ENCODE assay signal across 9 cellular contexts in the genomic region with DNA sequence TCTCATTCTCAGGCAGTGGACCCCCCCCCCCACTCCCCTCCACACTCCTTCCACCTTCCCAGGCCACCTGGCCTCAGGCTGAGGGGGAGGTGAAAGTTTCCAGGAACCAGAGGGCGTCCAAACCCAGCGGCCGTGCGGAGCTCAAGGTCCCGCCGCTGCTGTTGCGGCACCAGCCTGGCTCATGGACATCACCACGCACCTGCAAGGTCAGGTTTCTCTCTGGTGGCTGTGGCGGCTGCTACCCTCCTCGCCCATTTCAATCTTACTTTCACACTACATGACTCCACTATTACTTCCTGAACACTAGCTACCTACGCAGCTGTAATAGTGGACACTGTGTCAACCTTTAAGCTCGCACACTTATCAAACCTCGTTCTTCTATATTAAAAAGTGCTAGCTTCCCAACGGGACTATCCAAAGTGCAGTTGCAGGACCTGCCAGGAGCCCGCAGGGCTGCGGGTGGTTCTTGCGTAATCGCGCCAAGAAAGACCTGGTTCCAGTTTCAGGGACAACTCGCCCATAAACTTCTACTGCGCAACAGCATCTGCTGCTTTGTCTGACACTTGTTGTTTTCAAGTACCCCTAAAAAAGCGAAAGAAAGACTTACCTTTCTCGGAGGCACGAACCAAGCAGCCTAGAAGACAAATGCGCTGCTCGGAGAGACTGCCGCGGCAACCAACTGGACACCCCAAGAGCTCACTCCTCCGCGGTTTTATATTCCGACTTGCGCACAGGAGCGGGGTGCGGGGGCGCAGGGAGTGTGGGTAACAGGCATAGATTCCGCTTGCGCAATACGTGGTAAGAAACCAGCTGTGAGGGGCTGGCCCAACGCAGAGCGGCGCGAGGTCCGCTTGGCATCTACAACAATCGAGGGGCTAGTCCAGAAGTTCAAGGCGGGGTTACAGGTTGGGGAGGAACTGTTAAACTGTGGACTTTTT. TPM values are rescaled to one million over a fixed set of nuclear protein-coding genes. Genes with fewer than 3 reads are reported as not detected.
DNase-seq lines count a peak whose midpoint lies in the region; ATAC-seq, FAIRE-seq and TF ChIP-seq lines count a peak whose summit lies in the region.
"Had no signal": no experiment of that assay in that cellular context is flagged by ENCODE, and none has a peak within 500 bp of the region (broad histone marks: within the 10 kb centered on the region; RNA-seq: fewer than 3 reads in every experiment).

A gene with protein sequence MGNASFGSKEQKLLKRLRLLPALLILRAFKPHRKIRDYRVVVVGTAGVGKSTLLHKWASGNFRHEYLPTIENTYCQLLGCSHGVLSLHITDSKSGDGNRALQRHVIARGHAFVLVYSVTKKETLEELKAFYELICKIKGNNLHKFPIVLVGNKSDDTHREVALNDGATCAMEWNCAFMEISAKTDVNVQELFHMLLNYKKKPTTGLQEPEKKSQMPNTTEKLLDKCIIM (minus strand): TSS at position 687 of the 938 bp plus-strand sequence. CDS start 3,330 bp downstream, outside the sequence.

- H3K27me3 ChIP-seq in endothelial cell of umbilical vein (ENCODE audit: control insufficient read depth in 2 of 2, insufficient read depth in 2 of 2, low read length in 2 of 2) (no peaks in the 10 kb centered on the region), mucosa of rectum (ENCODE audit: control insufficient read depth in 2 of 2, insufficient read depth in 2 of 2, low read length in 2 of 2) (no peaks in the 10 kb centered on the region), aorta (ENCODE audit: control insufficient read depth in 1 of 2, insufficient read depth in 2 of 2, low read length in 1 of 2) (no peaks in the 10 kb centered on the region)

- H3K36me3 ChIP-seq in endothelial cell of umbilical vein (ENCODE audit: control insufficient read depth in 2 of 2, extremely low read depth in 1 of 2, insufficient read depth in 2 of 2, low read length in 2 of 2), result no peaks in the 10 kb centered on the region
- no peaks in the 10 kb centered on the region for H3K36me3 ChIP-seq in mucosa of rectum (ENCODE audit: control insufficient read depth in 2 of 2, insufficient read depth in 2 of 2, low read length in 2 of 2)
- H3K36me3 ChIP-seq in aorta (ENCODE audit: control insufficient read depth in 1 of 2, insufficient read depth in 2 of 2, low read length in 1 of 2), result peaks cover 0 to 2% of the 10 kb centered on the region in 2 donors

- no peaks in the 10 kb centered on the region for H3K79me2 ChIP-seq in endothelial cell of umbilical vein (ENCODE audit: control insufficient read depth, insufficient read depth, low read length)

- TF ChIP-seq POLR2A in endothelial cell of umbilical vein (IDR thresholded peaks at IDR 0.05; ENCODE audit: low read depth, low read length), result no peak

- dilution Hi-C loops in endothelial cell of umbilical vein (cut with MboI; ENCODE audit: extremely low pct_ligation_motif_present, low sequenced_read_pairs), result no loop called here

- peak within 1 kb of the TSS; percentile 41 for H3K9ac ChIP-seq in endothelial cell of umbilical vein (replicated peaks; ENCODE audit: extremely low read depth, insufficient read depth, low read length)
- no peak within 1 kb of the TSS for H3K9ac ChIP-seq in mucosa of rectum (ENCODE audit: low read depth in 1 of 2, low read length in 2 of 2)

- peaks cover 3% of the 10 kb centered on the region for H3K4me1 Mint-ChIP-seq in activated CD4-positive, alpha-beta T cell treated with anti-CD3 and anti-CD28 coated beads for 36 hours

- ATAC-seq in activated CD4-positive, alpha-beta T cell treated with anti-CD3 and anti-CD28 coated beads for 36 hours, result no peak
- peak; percentile 68 for ATAC-seq in aorta (ENCODE audit: low FRiP score)

- no TSS peak for BruUV-seq in endothelial cell of umbilical vein (replicated peaks; lab: Mats Ljungman, UMichigan)

- FAIRE-seq in endothelial cell of umbilical vein (lab: Jason Lieb, UNC), result no peak

- no peak within 1 kb of the TSS for H3K27ac ChIP-seq in endothelial cell of umbilical vein (ENCODE audit: insufficient read depth, low read depth, low read length)
- no peak within 1 kb of the TSS for H3K27ac ChIP-seq in mucosa of rectum (ENCODE audit: low read depth in 2 of 2, low read length in 2 of 2)
- H3K27ac ChIP-seq in aorta (ENCODE audit: low read depth in 1 of 2, low read length in 2 of 2), result no peak within 1 kb of the TSS
- H3K27ac ChIP-seq: C4-2B had no signal

- no peak within 1 kb of the TSS for H3K4me3 Mint-ChIP-seq in activated CD4-positive, alpha-beta T cell treated with anti-CD3 and anti-CD28 coated beads for 36 hours

- H3K36me3 Mint-ChIP-seq in activated CD4-positive, alpha-beta T cell treated with anti-CD3 and anti-CD28 coated beads for 36 hours (ENCODE audit: low read depth), result no peaks in the 10 kb centered on the region

- POLR2A ChIA-PET in activated CD4-positive, alpha-beta T cell treated with anti-CD3 and anti-CD28 coated beads for 36 hours (lab: Charles Lee), result no interaction called here
- POLR2A ChIA-PET in endothelial cell of umbilical vein (lab: Charles Lee), result interaction anchor here (0.7 kb wide), 1 partner anchor 131 kb away, joined by 6 read pairs; no protein-coding TSS in a partner anchor

- no peaks in the 10 kb centered on the region for H3K9me3 Mint-ChIP-seq in activated CD4-positive, alpha-beta T cell treated with anti-CD3 and anti-CD28 coated beads for 36 hours (ENCODE audit: low read depth)

- H4K20me1 ChIP-seq in endothelial cell of umbilical vein (replicated peaks; ENCODE audit: control insufficient read depth, extremely low read depth, insufficient read depth, low read length), result no peaks in the 10 kb centered on the region

- intact Hi-C loops in activated CD4-positive, alpha-beta T cell treated with anti-CD3 and anti-CD28 coated beads for 36 hours (cut with DNase I, micrococcal nuclease), result loop anchor here in 1 of 2 experiments (5.0 kb wide), 1 partner anchor 198 kb away; no protein-coding TSS in a partner anchor
- intact Hi-C loops in endothelial cell of umbilical vein (cut with micrococcal nuclease) (loop anchor here (2.0 to 5.0 kb wide), 3 partner anchors 62 to 292 kb away; no protein-coding TSS in a partner anchor), aorta (cut with DNase I) (loop anchor here (5.0 to 10.0 kb wide), 3 partner anchors 195 to 283 kb away; no protein-coding TSS in a partner anchor)

- H3K9me3 ChIP-seq in endothelial cell of umbilical vein (replicated peaks; ENCODE audit: control insufficient read depth, insufficient read depth, low read length), result no peaks in the 10 kb centered on the region
- no peaks in the 10 kb centered on the region for H3K9me3 ChIP-seq in mucosa of rectum (ENCODE audit: control insufficient read depth in 2 of 2, low read length in 2 of 2)
- no peaks in the 10 kb centered on the region for H3K9me3 ChIP-seq in aorta (ENCODE audit: control insufficient read depth, low read length)

- H3K9me1 ChIP-seq in endothelial cell of umbilical vein (replicated peaks; ENCODE audit: control insufficient read depth, extremely low read depth, insufficient read depth, low read length), result no peaks in the 10 kb centered on the region

- TF ChIP-seq CTCF in endothelial cell of umbilical vein (IDR thresholded peaks at IDR 0.05; ENCODE audit: extremely low read depth in 1 of 2, insufficient read depth in 1 of 2, low read depth in 1 of 2, low read length in 2 of 2), result no peak

- peak; percentile 38 for DNase-seq in activated CD4-positive, alpha-beta T cell treated with anti-CD3 and anti-CD28 coated beads for 36 hours
- DNase-seq in activated CD4-positive, alpha-beta T cell treated with anti-CD3 and anti-CD28 coated beads, Interleukin-2, amount 50 U/mL, for 4 hours, result no peak
- DNase-seq in endothelial cell of umbilical vein (ENCODE audit: low read depth, low spot score) (peak; percentile 54), aorta (peak; percentile 50 to 75), NCI-H146 (lab: John Stamatoyannopoulos, UW) (no peak), middle frontal gyrus (ENCODE audit: extremely low spot score, low spot score) (no peak)
- no peak for DNase-seq in activated CD4-positive, CD25-positive, alpha-beta regulatory T cell treated with anti-CD3 and anti-CD28 coated beads, Interleukin-2, amount 50 U/mL, for 72 hours

- peaks cover 19% of the 10 kb centered on the region for H3K27me3 Mint-ChIP-seq in activated CD4-positive, alpha-beta T cell treated with anti-CD3 and anti-CD28 coated beads for 36 hours

- CTCF ChIA-PET in activated CD4-positive, alpha-beta T cell treated with anti-CD3 and anti-CD28 coated beads for 36 hours (lab: Charles Lee), result no interaction called here
- CTCF ChIA-PET in endothelial cell of umbilical vein (lab: Charles Lee), result interaction anchor here (1.2 to 6.6 kb wide), 6 partner anchors 40 to 284 kb away, joined by 5 to 65 read pairs (median 16); no protein-coding TSS in a partner anchor

- peak within 1 kb of the TSS; percentile 41 for H2AFZ ChIP-seq in endothelial cell of umbilical vein (ENCODE audit: low read depth, low read length)

- peak within 1 kb of the TSS; percentile 55 for H3K4me2 ChIP-seq in endothelial cell of umbilical vein (ENCODE audit: insufficient read depth, low read length)

- 48 to 56% methylated on average over 45 of the region's 45 CpGs for WGBS in aorta, 2 donors

- H3K4me1 ChIP-seq in endothelial cell of umbilical vein (ENCODE audit: control insufficient read depth, extremely low read depth, insufficient read depth, low read length), result no peaks in the 10 kb centered on the region
- no peaks in the 10 kb centered on the region for H3K4me1 ChIP-seq in mucosa of rectum (ENCODE audit: control insufficient read depth in 2 of 2, insufficient read depth in 2 of 2, low read length in 2 of 2)
- H3K4me1 ChIP-seq in aorta (ENCODE audit: control insufficient read depth in 1 of 2, insufficient read depth in 2 of 2, low read length in 2 of 2), result no peaks in the 10 kb centered on the region

- H3K27ac Mint-ChIP-seq in activated CD4-positive, alpha-beta T cell treated with anti-CD3 and anti-CD28 coated beads for 36 hours, result no peak within 1 kb of the TSS

- peak within 1 kb of the TSS; percentile 26 to 49 (median 42) for H3K4me3 ChIP-seq in endothelial cell of umbilical vein (replicated peaks in 1 of 3; ENCODE audit: insufficient read depth in 1 of 3, low read depth in 1 of 3, low read length in 3 of 3)
- peak within 1 kb of the TSS; percentile 45 to 67 for H3K4me3 ChIP-seq in mucosa of rectum (ENCODE audit: low read length in 2 of 2)
- H3K4me3 ChIP-seq in aorta (ENCODE audit: low read length in 2 of 2), result peak within 1 kb of the TSS; percentile 7 to 49

RNA-seq across cellular contexts. Expression of the gene that starts here (rescaled TPM):
- under 1 TPM in 1 of 2 experiments, not detected in 1; 0.16 TPM for total RNA-seq in activated CD4-positive, alpha-beta T cell treated with anti-CD3 and anti-CD28 coated beads for 36 hours
- 1.0 and 1.2 TPM in 2 replicates for total RNA-seq in endothelial cell of umbilical vein
- polyA plus RNA-seq in endothelial cell of umbilical vein, result 6.7 and 7.6 TPM in 2 replicates
- polyA plus RNA-seq in endothelial cell of umbilical vein (2011; cell fraction: cytosol; rRNA removed), result 7.3 and 8.1 TPM in 2 replicates
- 9.2 and 10.4 TPM in 2 replicates for polyA plus RNA-seq in endothelial cell of umbilical vein (2011; cell fraction: nucleus; rRNA removed)
- polyA plus RNA-seq in endothelial cell of umbilical vein (2012), result 1.7 and 4.6 TPM in 2 replicates
- polyA minus RNA-seq in endothelial cell of umbilical vein, result 7.2 and 10.0 TPM in 2 replicates
- not detected for polyA minus RNA-seq in endothelial cell of umbilical vein (2011; cell fraction: cytosol; rRNA and poly(A)+ RNA removed)
- polyA minus RNA-seq in endothelial cell of umbilical vein (2011; cell fraction: nucleus; rRNA and poly(A)+ RNA removed), result 2.1 and 2.9 TPM in 2 replicates
- 1 to 10 TPM; 2.1 to 2.2 TPM for total RNA-seq in aorta
- polyA plus RNA-seq in aorta, result 1 to 10 TPM; 2.8 to 9.3 TPM

Comparison
In these comparisons a context has a peak if more than half of its experiments do, and no peak if none do; other contexts are left out.
1. Peak in DNase-seq in activated CD4-positive, alpha-beta T cell treated with anti-CD3 and anti-CD28 coated beads for 36 hours; RNA of the gene not detected or under 1 TPM.
2. DNase-seq: peak in endothelial cell of umbilical vein (single experiment) and aorta (2 of 2); none in activated CD4-positive, alpha-beta T cell treated with anti-CD3 and anti-CD28 coated beads, Interleukin-2, amount 50 U/mL, for 4 hours (0 of 2), NCI-H146 (single experiment), activated CD4-positive, CD25-positive, alpha-beta regulatory T cell treated with anti-CD3 and anti-CD28 coated beads, Interleukin-2, amount 50 U/mL, for 72 hours (single experiment) and middle frontal gyrus (single experiment).
3. Peak in every context shown above with its lines, with median percentiles within 50 percentile points of each other: H3K4me3 ChIP-seq.